9 cellular contexts compared by ENCODE assay signal in genomic region chr3:149009732-149010131, GRCh38. TPM values are rescaled to one million over a fixed set of nuclear protein-coding genes. Genes with fewer than 3 reads are reported as not detected.
DNase-seq lines count a peak whose midpoint lies in the region; ATAC-seq and TF ChIP-seq lines count a peak whose summit lies in the region.
"Had no signal": no experiment of that assay in that cellular context is flagged by ENCODE, and none has a peak within 500 bp of the region (broad histone marks: within the 10 kb centered on the region; RNA-seq: fewer than 3 reads in every experiment).

No MANE protein-coding gene starts in this region.

- POLR2A ChIA-PET in AG04450 (lab: Yijun Ruan, JAX): no interaction called here

- H3K27me3 Mint-ChIP-seq in type B pancreatic cell: no peaks in the 10 kb centered on the region

- no peak for TF ChIP-seq CTCF in AG04450 (IDR thresholded peaks at IDR 0.05; ENCODE audit: low read depth, low read length)
- TF ChIP-seq CTCF in ascending aorta (IDR thresholded peaks at IDR 0.05): no peak
- no peak for TF ChIP-seq CTCF in type B pancreatic cell (conservative IDR thresholded peaks at IDR 0.05)
- no peak for TF ChIP-seq CTCF in dorsolateral prefrontal cortex (IDR thresholded peaks at IDR 0.05 in 54 of 56, conservative IDR thresholded peaks at IDR 0.05 in 2 of 56; ENCODE audit: low read depth in 1 of 56, partially characterized antibody in 56 of 56)

- CTCF ChIA-PET in AG04450 (lab: Charles Lee): interaction anchor here (1.4 kb wide), 1 partner anchor 54 kb away, joined by 7 read pairs; no protein-coding TSS in a partner anchor

- H3K27me3 ChIP-seq in AG04450 (ENCODE audit: control insufficient read depth, insufficient read depth, low read length): no peaks in the 10 kb centered on the region
- no peaks in the 10 kb centered on the region for H3K27me3 ChIP-seq in ascending aorta
- no peaks in the 10 kb centered on the region for H3K27me3 ChIP-seq in dorsolateral prefrontal cortex

- no peak overlapping the region for H3K4me3 Mint-ChIP-seq in type B pancreatic cell

- H3K9me3 ChIP-seq in AG04450 (ENCODE audit: control insufficient read depth, insufficient read depth, low read length): no peaks in the 10 kb centered on the region
- no peaks in the 10 kb centered on the region for H3K9me3 ChIP-seq in ascending aorta

- H3K4me3 ChIP-seq in AG04450 (ENCODE audit: low read depth, low read length) (no peak overlapping the region), ascending aorta (no peak overlapping the region), dorsolateral prefrontal cortex (no peak overlapping the region)

- no peak overlapping the region for H3K27ac Mint-ChIP-seq in type B pancreatic cell

- intact Hi-C loops in ascending aorta (cut with DNase I): loop anchor here (5.0 to 10.0 kb wide), 2 partner anchors 568 to 645 kb away; partner anchors contain the start of gene WWTR1
- intact Hi-C loops in dorsolateral prefrontal cortex (cut with DNase I): no loop called here

- H3K9me3 Mint-ChIP-seq in type B pancreatic cell: no peaks in the 10 kb centered on the region

- H3K4me1 Mint-ChIP-seq in type B pancreatic cell (ENCODE audit: unreplicated experiment): no peaks in the 10 kb centered on the region

- peaks cover 23% of the 10 kb centered on the region for H3K36me3 Mint-ChIP-seq in type B pancreatic cell

- DNase-seq in AG04450 (ENCODE audit: low read depth, low spot score) (no peak), ascending aorta (ENCODE audit: low spot score in 2 of 2) (no peak), type B pancreatic cell (ENCODE audit: extremely low spot score, unreplicated experiment) (no peak), dorsolateral prefrontal cortex (no peak), NCI-H2196 (lab: John Stamatoyannopoulos, UW; ENCODE audit: unreplicated experiment) (no peak)
- no peak for DNase-seq in stimulated activated CD4-positive, alpha-beta T cell treated with anti-CD3 and anti-CD28 coated beads, Interleukin-2, amount 100 ng/mL, for 48 hours
- DNase-seq: stimulated activated CD4-positive, alpha-beta T cell treated with anti-CD3 and anti-CD28 coated beads, Interleukin-4, amount 100 ng/mL, for 24 hours had no signal

- peaks cover 6 to 22% of the 10 kb centered on the region in 2 donors for H3K4me1 ChIP-seq in ascending aorta

- ATAC-seq in GM19023 (IDR thresholded peaks at IDR 0.05; ENCODE audit: unreplicated experiment): peak; percentile 59
- ATAC-seq in HG03378 (IDR thresholded peaks at IDR 0.05; ENCODE audit: unreplicated experiment): peak; percentile 97

- peaks cover 24 to 48% of the 10 kb centered on the region in 2 donors for H3K36me3 ChIP-seq in ascending aorta

- H3K27ac ChIP-seq in AG04450 (ENCODE audit: low read depth, low read length) (peak overlapping the region; percentile 49), ascending aorta (peak overlapping the region; percentile 59 to 90), dorsolateral prefrontal cortex (no peak overlapping the region)

RNA-seq across cellular contexts. Expression of gene GYG1, which starts 18.4 kb away (rescaled TPM):
- polyA plus RNA-seq in AG04450 (2011; rRNA removed): 70.0 and 75.2 TPM in 2 replicates
- polyA minus RNA-seq in AG04450 (2011; rRNA and poly(A)+ RNA removed): 54.6 and 65.1 TPM in 2 replicates
- 23.9 TPM for total RNA-seq in ascending aorta
- 33.1 and 46.8 TPM in 2 replicates for total RNA-seq in type B pancreatic cell (ENCODE audit: low replicate concordance)
- total RNA-seq in dorsolateral prefrontal cortex: 10 to 100 TPM; 10.1 to 70.8 (median 37.8) TPM

Comparison
In these comparisons a context has a peak if more than half of its experiments do, and no peak if none do; other contexts are left out.
1. H3K27ac ChIP-seq: peak in AG04450 (single experiment) and ascending aorta (2 of 2); none in dorsolateral prefrontal cortex (0 of 59).